Comparison of ENCODE assay signal across 9 cellular contexts in genomic region chr5:178295589-178295988, GRCh38.
"Had no signal": no experiment of that assay in that cellular context is flagged by ENCODE, and none has a peak within 500 bp of the region (broad histone marks: within the 10 kb centered on the region; RNA-seq: fewer than 3 reads in every experiment).

No MANE protein-coding gene starts in this region.

- H2AFZ ChIP-seq: GM23248 had no signal

- DNase-seq: GM23248, GOT3, H9, HCEC 1CT, HFFc6 had no signal

- H3K36me3 Mint-ChIP-seq: IgD-negative memory B cell had no signal

- H3K4me3 ChIP-seq: GM23248 had no signal

- FAIRE-seq: H54, HepG2 had no signal

- ATAC-seq: HepG2 had no signal

- H3K4me3 Mint-ChIP-seq: H9, HFFc6, IgD-negative memory B cell had no signal

- H3K27ac Mint-ChIP-seq: H9, HFFc6, IgD-negative memory B cell had no signal

- H3K27ac ChIP-seq: GM23248, HL-60 had no signal

- H3K9ac ChIP-seq: GM23248 had no signal
